In genomic region chr7:150992051-150992640, GRCh38 we compare ENCODE assay signal across 20 cellular contexts. TPM values are rescaled to one million over a fixed set of nuclear protein-coding genes. Genes with fewer than 3 reads are reported as not detected.
DNase-seq lines count a peak whose midpoint lies in the region; ATAC-seq, FAIRE-seq and TF ChIP-seq lines count a peak whose summit lies in the region.
"Had no signal": no experiment of that assay in that cellular context is flagged by ENCODE, and none has a peak within 500 bp of the region (broad histone marks: within the 10 kb centered on the region; RNA-seq: fewer than 3 reads in every experiment).

No MANE protein-coding gene starts in this region.

- H3K56ac ChIP-seq in H1 (replicated peaks; ENCODE audit: insufficient read length, low read depth, low read length), result no peak overlapping the region

- H2BK120ac ChIP-seq in H1 (replicated peaks; ENCODE audit: low read depth, low read length), result no peak overlapping the region

- TF ChIP-seq EP300 in H1 (IDR thresholded peaks at IDR 0.05; ENCODE audit: borderline replicate concordance in 1 of 2, low read depth in 2 of 2, low read length in 2 of 2), result no peak

- no peak overlapping the region for H2BK20ac ChIP-seq in H1 (ENCODE audit: low read length)

- H2AFZ ChIP-seq in HCT116 (ENCODE audit: low read depth, low read length, poor library complexity, severe bottlenecking) (no peak overlapping the region), H1 (ENCODE audit: low read length) (no peak overlapping the region)
- H2AFZ ChIP-seq: GM23338 had no signal

- no peak overlapping the region for H3K23ac ChIP-seq in H1 (ENCODE audit: insufficient read length)

- BruUV-seq in HCT116 (replicated peaks; lab: Mats Ljungman, UMichigan), result no TSS peak

- no peak overlapping the region for H4K5ac ChIP-seq in H1 (ENCODE audit: insufficient read length, low read depth, low read length)

- RAD21 ChIA-PET in HCT116 (lab: Charles Lee; ENCODE audit: low non-redundant PET in 1 of 2, low total read pairs in 2 of 2, uncharacterized antibody in 2 of 2, unreplicated experiment in 2 of 2), result no interaction called here

- H3K27me3 Mint-ChIP-seq in activated CD4-positive, alpha-beta T cell treated with anti-CD3 and anti-CD28 coated beads for 36 hours, result no peaks in the 10 kb centered on the region
- H3K27me3 Mint-ChIP-seq in CD8-positive, alpha-beta memory T cell, result peaks cover 4 to 15% of the 10 kb centered on the region in 2 donors

- H3K4me1 ChIP-seq in HCT116 (ENCODE audit: control insufficient read depth in 1 of 2, insufficient read depth in 2 of 2, low read length in 2 of 2) (peaks cover 0 to 25% of the 10 kb centered on the region in 2 experiments; a peak in 2 of 4 replicates), H1 (replicated peaks in 1 of 4; ENCODE audit: control insufficient read depth in 3 of 4, insufficient read depth in 4 of 4, low read length in 3 of 4) (peaks cover 4 to 26% (median 20%) of the 10 kb centered on the region in 4 experiments), gastrocnemius medialis (peaks cover 0 to 7% of the 10 kb centered on the region in 2 donors)
- peaks cover 40% of the 10 kb centered on the region for H3K4me1 ChIP-seq in CD8-positive, alpha-beta memory T cell (ENCODE audit: insufficient read depth, low read length)

- TF ChIP-seq RAD21 in HCT116 (IDR thresholded peaks at IDR 0.05; ENCODE audit: low read depth) (no peak), H1 (IDR thresholded peaks at IDR 0.05 in 1 of 2, conservative IDR thresholded peaks at IDR 0.05 in 1 of 2; ENCODE audit: low read depth in 2 of 2, low read length in 2 of 2) (no peak)

- POLR2A ChIA-PET in activated CD4-positive, alpha-beta T cell treated with anti-CD3 and anti-CD28 coated beads for 36 hours (lab: Charles Lee), result interaction anchor here (0.9 kb wide), 1 partner anchor 93 kb away, joined by 3 read pairs; no protein-coding TSS in a partner anchor
- POLR2A ChIA-PET in HCT116 (lab: Charles Lee) (no interaction called here), H1 (lab: Charles Lee; ENCODE audit: partially characterized antibody) (interaction anchor here (0.8 to 1.2 kb wide), 3 partner anchors 19 to 176 kb away, joined by 3 to 5 read pairs (median 3); no protein-coding TSS in a partner anchor)
- POLR2A ChIA-PET in CD8-positive, alpha-beta memory T cell (lab: Charles Lee), result interaction anchor here (0.6 kb wide), 1 partner anchor 40 kb away, joined by 3 read pairs; no protein-coding TSS in a partner anchor

- in situ Hi-C loops in gastrocnemius medialis (cut with MboI; ENCODE audit: low sequenced_read_pairs in 4 of 4), result loop anchor here in 3 of 4 donors (25.0 kb wide), 1 partner anchor 205 kb away; no protein-coding TSS in a partner anchor

- peaks cover 37% of the 10 kb centered on the region for H3K4me1 Mint-ChIP-seq in activated CD4-positive, alpha-beta T cell treated with anti-CD3 and anti-CD28 coated beads for 36 hours
- H3K4me1 Mint-ChIP-seq in CD8-positive, alpha-beta memory T cell, result peaks cover 16 to 27% (median 19%) of the 10 kb centered on the region in 3 donors

- H3K4me2 ChIP-seq in HCT116 (ENCODE audit: low read length) (peak overlapping the region; percentile 19; the same call in 1 of the 2 replicates), H1 (ENCODE audit: insufficient read depth in 1 of 2, low read depth in 2 of 2, low read length in 2 of 2) (no peak overlapping the region)

- H3K27ac Mint-ChIP-seq in activated CD4-positive, alpha-beta T cell treated with anti-CD3 and anti-CD28 coated beads for 36 hours, result no peak overlapping the region
- H3K27ac Mint-ChIP-seq in CD8-positive, alpha-beta memory T cell, result no peak overlapping the region
- H3K27ac Mint-ChIP-seq: CD8-positive, alpha-beta T cell had no signal

- no peaks in the 10 kb centered on the region for H3K23me2 ChIP-seq in H1 (ENCODE audit: low read depth, low read length)

- no peak overlapping the region for H3K18ac ChIP-seq in H1 (ENCODE audit: extremely low read depth, low read length)

- H4K20me1 ChIP-seq in HCT116 (ENCODE audit: insufficient read depth) (no peaks in the 10 kb centered on the region), H1 (replicated peaks in 1 of 2; ENCODE audit: control insufficient read depth in 1 of 2, insufficient read depth in 2 of 2, low read length in 2 of 2) (peaks cover 0 to 2% of the 10 kb centered on the region in 2 experiments)
- H4K20me1 ChIP-seq: BLaER1 had no signal

- peaks cover 19% of the 10 kb centered on the region for H3K9me3 Mint-ChIP-seq in activated CD4-positive, alpha-beta T cell treated with anti-CD3 and anti-CD28 coated beads for 36 hours (ENCODE audit: low read depth)
- peaks cover 6 to 19% (median 14%) of the 10 kb centered on the region in 5 donors for H3K9me3 Mint-ChIP-seq in CD8-positive, alpha-beta memory T cell

- H3K36me3 ChIP-seq in HCT116 (ENCODE audit: control insufficient read depth in 1 of 2, insufficient read depth in 2 of 2, low read length in 2 of 2) (no peaks in the 10 kb centered on the region), H1 (ENCODE audit: control insufficient read depth in 2 of 4, insufficient read depth in 4 of 4, low read length in 3 of 4) (no peaks in the 10 kb centered on the region), gastrocnemius medialis (no peaks in the 10 kb centered on the region)
- H3K36me3 ChIP-seq in CD8-positive, alpha-beta memory T cell (ENCODE audit: insufficient read depth, low read length), result no peaks in the 10 kb centered on the region
- H3K36me3 ChIP-seq: SJSA1 had no signal

- H2BK12ac ChIP-seq in H1 (ENCODE audit: low read depth, low read length), result peak overlapping the region; percentile 18; the same call in 1 of the 2 replicates

- no peak overlapping the region for H3K9ac ChIP-seq in HCT116 (ENCODE audit: low read length)
- no peak overlapping the region for H3K9ac ChIP-seq in H1 (replicated peaks in 1 of 4; ENCODE audit: extremely low read depth in 1 of 4, low read depth in 3 of 4, low read length in 3 of 4)
- H3K9ac ChIP-seq: BLaER1 had no signal

- H4K8ac ChIP-seq in H1 (ENCODE audit: extremely low read depth, insufficient read depth, low read length), result no peak overlapping the region

- H3K79me1 ChIP-seq in H1 (ENCODE audit: low read depth, low read length), result no peaks in the 10 kb centered on the region

- no peaks in the 10 kb centered on the region for H3K79me2 ChIP-seq in HCT116 (ENCODE audit: insufficient read depth, low read length)
- H3K79me2 ChIP-seq in H1 (ENCODE audit: control insufficient read depth in 1 of 2, insufficient read depth in 2 of 2, low read length in 2 of 2), result no peaks in the 10 kb centered on the region

- WGBS in H1 (ENCODE audit: extremely low coverage in 1 of 2, insufficient coverage in 1 of 2, insufficient read length in 1 of 2, insufficient replicate concordance in 2 of 2, low coverage in 1 of 2, low lambda C conversion rate in 2 of 2, missing lambda C conversion rate in 1 of 2), 2 experiments, result 87% methylated on average over 5 of the region's 6 CpGs; no CpG with 5 or more reads in 1 of the 2 experiments

- intact Hi-C loops in activated CD4-positive, alpha-beta T cell treated with anti-CD3 and anti-CD28 coated beads for 36 hours (cut with DNase I, micrococcal nuclease), result no loop called here
- intact Hi-C loops in HCT116 (cut with micrococcal nuclease), result no loop called here
- intact Hi-C loops in gastrocnemius medialis (cut with DNase I; ENCODE audit: low total_unique reads), result no loop called here

- H3K4me3 ChIP-seq in HCT116 (replicated peaks in 1 of 2; ENCODE audit: low read depth in 1 of 2, low read length in 2 of 2) (no peak overlapping the region), H1 (ENCODE audit: extremely low read depth in 1 of 4, insufficient read depth in 2 of 4, low read depth in 3 of 4, low read length in 4 of 4) (no peak overlapping the region), gastrocnemius medialis (no peak overlapping the region)
- no peak overlapping the region for H3K4me3 ChIP-seq in CD8-positive, alpha-beta memory T cell (ENCODE audit: low read length)
- H3K4me3 ChIP-seq: BLaER1, GM23338, SJSA1 had no signal

- H2BK5ac ChIP-seq in H1 (ENCODE audit: low read depth, low read length), result no peak overlapping the region

- no peak for TF ChIP-seq POLR2A in HCT116 (IDR thresholded peaks at IDR 0.05; ENCODE audit: borderline replicate concordance, extremely low read depth, insufficient read depth, insufficient read length)
- no peak for TF ChIP-seq POLR2A in H1 (IDR thresholded peaks at IDR 0.05; ENCODE audit: control extremely low read depth in 1 of 2, low read depth in 2 of 2, low read length in 2 of 2)
- no peak for TF ChIP-seq POLR2A in gastrocnemius medialis (IDR thresholded peaks at IDR 0.05)

- peak; percentile 4 for DNase-seq in activated CD4-positive, alpha-beta T cell treated with anti-CD3 and anti-CD28 coated beads for 36 hours
- no peak for DNase-seq in activated CD4-positive, alpha-beta T cell treated with anti-CD3 and anti-CD28 coated beads for 4 hours
- DNase-seq in HCT116 (ENCODE audit: low read depth, low spot score) (no peak), H1 (ENCODE audit: low read depth in 1 of 2, low spot score in 2 of 2) (no peak), gastrocnemius medialis (no peak), NCI-H1436 treated with DMSO at 0.1 percent for 48 hours (lab: John Stamatoyannopoulos, UW) (no peak), NCI-H748 (lab: John Stamatoyannopoulos, UW; ENCODE audit: unreplicated experiment) (no peak)
- no peak for DNase-seq in CD8-positive, alpha-beta memory T cell
- DNase-seq: CD8-positive, alpha-beta T cell; GDM1; KG1; NCI-H1092 treated with DMSO at 0.1 percent for 48 hours; NCI-H1694; NCI-H446; NK-92 treated with Interleukin-12 subunit alpha and Interleukin-12 subunit beta, amount 100 ng/mL, for 24 hours had no signal

- H3K9me2 ChIP-seq in HCT116 (ENCODE audit: insufficient read depth), result no peaks in the 10 kb centered on the region

- H3K14ac ChIP-seq in H1 (ENCODE audit: insufficient read length), result no peak overlapping the region

- H3K9me3 ChIP-seq in HCT116 (ENCODE audit: control insufficient read depth in 1 of 2, insufficient read depth in 1 of 2, low read depth in 1 of 2, low read length in 2 of 2) (peaks cover 8 to 31% of the 10 kb centered on the region in 2 experiments; a peak in 2 of 4 replicates), H1 (ENCODE audit: insufficient read depth in 2 of 2, low read depth in 1 of 2, low read length in 1 of 2) (no peaks in the 10 kb centered on the region), gastrocnemius medialis (no peaks in the 10 kb centered on the region)
- peaks cover 12% of the 10 kb centered on the region for H3K9me3 ChIP-seq in CD8-positive, alpha-beta memory T cell (ENCODE audit: low read length)

- no peak overlapping the region for H3K4ac ChIP-seq in H1 (replicated peaks; ENCODE audit: insufficient read length, low read depth, low read length)

- TF ChIP-seq CTCF in HCT116 (IDR thresholded peaks at IDR 0.05 in 2 of 3, conservative IDR thresholded peaks at IDR 0.05 in 1 of 3; ENCODE audit: borderline replicate concordance in 1 of 3, insufficient read depth in 1 of 3, low read depth in 2 of 3, low read length in 2 of 3), result no peak
- TF ChIP-seq CTCF in H1 (IDR thresholded peaks at IDR 0.05; ENCODE audit: control extremely low read depth in 1 of 3, insufficient read depth in 1 of 3, low read depth in 1 of 3, low read length in 3 of 3), result no peak
- TF ChIP-seq CTCF in gastrocnemius medialis (IDR thresholded peaks at IDR 0.05 in 4 of 5, conservative IDR thresholded peaks at IDR 0.05 in 1 of 5), result no peak

- H3K36me3 Mint-ChIP-seq in activated CD4-positive, alpha-beta T cell treated with anti-CD3 and anti-CD28 coated beads for 36 hours (ENCODE audit: low read depth), result peaks cover 3% of the 10 kb centered on the region
- H3K36me3 Mint-ChIP-seq in CD8-positive, alpha-beta memory T cell, result peaks cover 0 to 15% (median 0%) of the 10 kb centered on the region in 3 donors
- H3K36me3 Mint-ChIP-seq: CD8-positive, alpha-beta T cell had no signal

- H3K27ac ChIP-seq in HCT116 (ENCODE audit: low read depth, low read length) (no peak overlapping the region), H1 (ENCODE audit: low read depth, low read length) (no peak overlapping the region), gastrocnemius medialis (peak overlapping the region in 3 of 4 donors; percentile 58 to 62 (median 62))
- no peak overlapping the region for H3K27ac ChIP-seq in CD8-positive, alpha-beta memory T cell (ENCODE audit: low read depth, low read length)
- H3K27ac ChIP-seq: SJSA1 had no signal

- ATAC-seq in activated CD4-positive, alpha-beta T cell treated with anti-CD3 and anti-CD28 coated beads for 36 hours, result no peak
- ATAC-seq in HCT116 (no peak), gastrocnemius medialis (no peak)

- CTCF ChIA-PET in activated CD4-positive, alpha-beta T cell treated with anti-CD3 and anti-CD28 coated beads for 36 hours (lab: Charles Lee), result interaction anchor here (0.6 to 1.1 kb wide), 4 partner anchors 10 to 132 kb away, joined by 3 to 5 read pairs (median 4); no protein-coding TSS in a partner anchor
- CTCF ChIA-PET in HCT116 (lab: Charles Lee) (interaction anchor here (2.0 to 3.9 kb wide), 2 partner anchors 17 to 36 kb away, joined by 6 to 21 read pairs; partner anchors contain the start of gene ABCB8), H1 (lab: Charles Lee; ENCODE audit: partially characterized antibody) (interaction anchor here (0.7 to 7.6 kb wide), 10 partner anchors 17 to 137 kb away, joined by 3 to 142 read pairs (median 13); no protein-coding TSS in a partner anchor)
- CTCF ChIA-PET in CD8-positive, alpha-beta memory T cell (lab: Charles Lee), result interaction anchor here (0.7 to 4.7 kb wide), 4 partner anchors 18 to 94 kb away, joined by 4 to 31 read pairs (median 5); no protein-coding TSS in a partner anchor

- no peak overlapping the region for H2AK5ac ChIP-seq in H1 (ENCODE audit: low read depth, low read length)

- H3K27me3 ChIP-seq in HCT116 (ENCODE audit: insufficient read depth, low read length), result no peaks in the 10 kb centered on the region
- H3K27me3 ChIP-seq in H1 (replicated peaks in 1 of 4; ENCODE audit: control insufficient read depth in 3 of 4, extremely low read depth in 1 of 4, insufficient read depth in 3 of 4, low read length in 3 of 4), result no peaks in the 10 kb centered on the region
- H3K27me3 ChIP-seq in gastrocnemius medialis, result peaks cover 0 to 8% (median 0%) of the 10 kb centered on the region in 3 donors
- no peaks in the 10 kb centered on the region for H3K27me3 ChIP-seq in CD8-positive, alpha-beta memory T cell (ENCODE audit: insufficient read depth, low read length, poor library complexity, severe bottlenecking)
- H3K27me3 ChIP-seq: BLaER1 had no signal

- FAIRE-seq in H1 (lab: Jason Lieb, UNC), result no peak
- FAIRE-seq: GM12891, GM18507 had no signal

- H3K4me3 Mint-ChIP-seq in activated CD4-positive, alpha-beta T cell treated with anti-CD3 and anti-CD28 coated beads for 36 hours, result no peak overlapping the region
- H3K4me3 Mint-ChIP-seq in CD8-positive, alpha-beta memory T cell, result no peak overlapping the region
- H3K4me3 Mint-ChIP-seq: CD8-positive, alpha-beta T cell; GM23338 had no signal

- no peak overlapping the region for H2BK15ac ChIP-seq in H1 (ENCODE audit: low read length)

- no peak overlapping the region for H4K91ac ChIP-seq in H1 (replicated peaks; ENCODE audit: insufficient read length, low read length)

RNA-seq across cellular contexts. Expression of gene NOS3, which starts 1.3 kb away (rescaled TPM):
- 10 to 100 TPM in 1 of 2 experiments, 1 to 10 TPM in 1; 9.3 to 11.1 TPM for total RNA-seq in activated CD4-positive, alpha-beta T cell treated with anti-CD3 and anti-CD28 coated beads for 36 hours
- 35.8 TPM for total RNA-seq in HCT116 (2021; ENCODE audit: unreplicated experiment)
- 42.7 and 44.0 TPM in 2 replicates for polyA plus RNA-seq in HCT116 (2012)
- 4.4 and 4.7 TPM in 2 replicates for total RNA-seq in H1 (2021; fragmentation: NEBNext Ultra II Directional; extraction: Animal tissue kit (Norgen Biotek cat#: 25700))
- 16.2 and 20.9 TPM in 2 replicates for polyA plus RNA-seq in H1 (2011; rRNA removed)
- polyA plus RNA-seq in H1 (2011; cell fraction: cytosol; rRNA removed), result 8.1 TPM
- polyA plus RNA-seq in H1 (2011; cell fraction: nucleus; rRNA removed), result 12.6 TPM
- polyA plus RNA-seq in H1 (2012, experiment 1 of 2), result 4.2 to 10.6 TPM (median 8.1 TPM) in 4 replicates
- 5.2 TPM for polyA plus RNA-seq in H1 (2012, experiment 2 of 2)
- polyA plus RNA-seq in H1 (2013, experiment 1 of 2), result 4.2 TPM
- polyA plus RNA-seq in H1 (2013, experiment 2 of 2), result 3.5 TPM
- 5.4 and 6.9 TPM in 2 replicates for polyA minus RNA-seq in H1 (2011; rRNA and poly(A)+ RNA removed)
- polyA minus RNA-seq in H1 (2011; cell fraction: cytosol; rRNA and poly(A)+ RNA removed), result 7.7 TPM
- 10.1 TPM for polyA minus RNA-seq in H1 (2011; cell fraction: nucleus; rRNA and poly(A)+ RNA removed)
- 10 to 100 TPM in 1 of 4 donors, 1 to 10 TPM in 3; 1.4 to 10.8 (median 4.2) TPM for total RNA-seq in gastrocnemius medialis
- total RNA-seq in CD8-positive, alpha-beta memory T cell, result 10 to 100 TPM in 1 of 2 experiments, 1 to 10 TPM in 1; 9.9 to 10.6 TPM
- polyA plus RNA-seq in CD8-positive, alpha-beta memory T cell, result 5.2 TPM
- total RNA-seq: SJSA1 had no signal

RNA-seq across cellular contexts. Expression of gene KCNH2, which starts 14.0 kb away (rescaled TPM):
- total RNA-seq in activated CD4-positive, alpha-beta T cell treated with anti-CD3 and anti-CD28 coated beads for 36 hours, result under 1 TPM; 0.48 to 0.54 TPM
- total RNA-seq in HCT116 (2021; ENCODE audit: unreplicated experiment) (9.7 TPM), gastrocnemius medialis (under 1 TPM in 3 of 4 donors, not detected in 1; 0.19 to 1.00 (median 0.46) TPM)
- polyA plus RNA-seq in HCT116 (2012), result 8.4 and 10.4 TPM in 2 replicates
- total RNA-seq in H1 (2021; fragmentation: NEBNext Ultra II Directional; extraction: Animal tissue kit (Norgen Biotek cat#: 25700)), result 7.7 and 8.0 TPM in 2 replicates
- 15.0 and 20.5 TPM in 2 replicates for polyA plus RNA-seq in H1 (2011; rRNA removed)
- polyA plus RNA-seq in H1 (2011; cell fraction: cytosol; rRNA removed), result 13.4 TPM
- 23.6 TPM for polyA plus RNA-seq in H1 (2011; cell fraction: nucleus; rRNA removed)
- polyA plus RNA-seq in H1 (2012, experiment 1 of 2), result 5.5 to 12.1 TPM (median 10.4 TPM) in 4 replicates
- 7.6 TPM for polyA plus RNA-seq in H1 (2012, experiment 2 of 2)
- 7.6 TPM for polyA plus RNA-seq in H1 (2013, experiment 1 of 2)
- 7.2 TPM for polyA plus RNA-seq in H1 (2013, experiment 2 of 2)
- polyA minus RNA-seq in H1 (2011; rRNA and poly(A)+ RNA removed), result 8.9 and 10.2 TPM in 2 replicates
- polyA minus RNA-seq in H1 (2011; cell fraction: cytosol; rRNA and poly(A)+ RNA removed), result 9.5 TPM
- 7.0 TPM for polyA minus RNA-seq in H1 (2011; cell fraction: nucleus; rRNA and poly(A)+ RNA removed)
- total RNA-seq in CD8-positive, alpha-beta memory T cell, result under 1 TPM; 0.11 to 0.24 TPM
- polyA plus RNA-seq in CD8-positive, alpha-beta memory T cell, result 0.63 TPM
- total RNA-seq: SJSA1 had no signal

RNA-seq across cellular contexts. Expression of gene ATG9B, which starts 32.1 kb away (rescaled TPM):
- 10 to 100 TPM in 1 of 2 experiments, 1 to 10 TPM in 1; 6.9 to 10.0 TPM for total RNA-seq in activated CD4-positive, alpha-beta T cell treated with anti-CD3 and anti-CD28 coated beads for 36 hours
- 2.1 TPM for total RNA-seq in HCT116 (2021; ENCODE audit: unreplicated experiment)
- 5.8 and 6.9 TPM in 2 replicates for polyA plus RNA-seq in HCT116 (2012)
- total RNA-seq in H1 (2021; fragmentation: NEBNext Ultra II Directional; extraction: Animal tissue kit (Norgen Biotek cat#: 25700)), result 2.3 and 2.6 TPM in 2 replicates
- 1.4 and 2.7 TPM in 2 replicates for polyA plus RNA-seq in H1 (2011; rRNA removed)
- 2.7 TPM for polyA plus RNA-seq in H1 (2011; cell fraction: cytosol; rRNA removed)
- polyA plus RNA-seq in H1 (2011; cell fraction: nucleus; rRNA removed), result 6.4 TPM
- 2.7 to 4.3 TPM (median 3.1 TPM) in 4 replicates for polyA plus RNA-seq in H1 (2012, experiment 1 of 2)
- polyA plus RNA-seq in H1 (2012, experiment 2 of 2), result 0.79 TPM
- 1.7 TPM for polyA plus RNA-seq in H1 (2013, experiment 1 of 2)
- 1.8 TPM for polyA plus RNA-seq in H1 (2013, experiment 2 of 2)
- 0.19 and 0.51 TPM in 2 replicates for polyA minus RNA-seq in H1 (2011; rRNA and poly(A)+ RNA removed)
- 0.88 TPM for polyA minus RNA-seq in H1 (2011; cell fraction: cytosol; rRNA and poly(A)+ RNA removed)
- polyA minus RNA-seq in H1 (2011; cell fraction: nucleus; rRNA and poly(A)+ RNA removed), result 0.60 TPM
- total RNA-seq in gastrocnemius medialis, result under 1 TPM in 1 of 4 donors, not detected in 3; 0.31 TPM
- 1 to 10 TPM; 3.8 to 4.2 TPM for total RNA-seq in CD8-positive, alpha-beta memory T cell
- 15.4 TPM for polyA plus RNA-seq in CD8-positive, alpha-beta memory T cell
- total RNA-seq: SJSA1 had no signal

RNA-seq across cellular contexts. Expression of gene ABCB8, which starts 36.1 kb away (rescaled TPM):
- total RNA-seq in activated CD4-positive, alpha-beta T cell treated with anti-CD3 and anti-CD28 coated beads for 36 hours, result 10 to 100 TPM; 41.9 to 44.5 TPM
- total RNA-seq in HCT116 (2021; ENCODE audit: unreplicated experiment) (55.2 TPM), gastrocnemius medialis (10 to 100 TPM; 10.4 to 25.7 (median 16.2) TPM)
- 32.5 and 34.9 TPM in 2 replicates for polyA plus RNA-seq in HCT116 (2012)
- 22.2 and 27.0 TPM in 2 replicates for total RNA-seq in H1 (2021; fragmentation: NEBNext Ultra II Directional; extraction: Animal tissue kit (Norgen Biotek cat#: 25700))
- 17.7 and 26.0 TPM in 2 replicates for polyA plus RNA-seq in H1 (2011; rRNA removed)
- 16.7 TPM for polyA plus RNA-seq in H1 (2011; cell fraction: cytosol; rRNA removed)
- 52.2 TPM for polyA plus RNA-seq in H1 (2011; cell fraction: nucleus; rRNA removed)
- polyA plus RNA-seq in H1 (2012, experiment 1 of 2), result 14.8 to 21.8 TPM (median 19.6 TPM) in 4 replicates
- 15.8 TPM for polyA plus RNA-seq in H1 (2012, experiment 2 of 2)
- 16.5 TPM for polyA plus RNA-seq in H1 (2013, experiment 1 of 2)
- polyA plus RNA-seq in H1 (2013, experiment 2 of 2), result 15.7 TPM
- polyA minus RNA-seq in H1 (2011; rRNA and poly(A)+ RNA removed), result 17.2 and 19.5 TPM in 2 replicates
- polyA minus RNA-seq in H1 (2011; cell fraction: cytosol; rRNA and poly(A)+ RNA removed), result 12.2 TPM
- polyA minus RNA-seq in H1 (2011; cell fraction: nucleus; rRNA and poly(A)+ RNA removed), result 28.9 TPM
- 10 to 100 TPM; 49.2 to 52.3 TPM for total RNA-seq in CD8-positive, alpha-beta memory T cell
- polyA plus RNA-seq in CD8-positive, alpha-beta memory T cell, result 18.4 TPM

RNA-seq across cellular contexts. Expression of gene ASIC3, which starts 56.2 kb away (rescaled TPM):
- total RNA-seq in activated CD4-positive, alpha-beta T cell treated with anti-CD3 and anti-CD28 coated beads for 36 hours, result 1 to 10 TPM; 5.5 to 6.7 TPM
- total RNA-seq in HCT116 (2021; ENCODE audit: unreplicated experiment) (4.4 TPM), gastrocnemius medialis (10 to 100 TPM in 1 of 4 donors, 1 to 10 TPM in 2, under 1 TPM in 1; 0.72 to 11.0 (median 2.5) TPM)
- polyA plus RNA-seq in HCT116 (2012), result 5.4 and 6.2 TPM in 2 replicates
- 1.4 and 1.9 TPM in 2 replicates for total RNA-seq in H1 (2021; fragmentation: NEBNext Ultra II Directional; extraction: Animal tissue kit (Norgen Biotek cat#: 25700))
- polyA plus RNA-seq in H1 (2011; rRNA removed), result 1.6 and 4.3 TPM in 2 replicates
- 2.6 TPM for polyA plus RNA-seq in H1 (2011; cell fraction: cytosol; rRNA removed)
- 17.4 TPM for polyA plus RNA-seq in H1 (2011; cell fraction: nucleus; rRNA removed)
- 3.1 to 5.6 TPM (median 4.2 TPM) in 4 replicates for polyA plus RNA-seq in H1 (2012, experiment 1 of 2)
- polyA plus RNA-seq in H1 (2012, experiment 2 of 2), result 2.4 TPM
- 0.87 TPM for polyA plus RNA-seq in H1 (2013, experiment 1 of 2)
- polyA plus RNA-seq in H1 (2013, experiment 2 of 2), result 0.74 TPM
- 0.27 and 0.88 TPM in 2 replicates for polyA minus RNA-seq in H1 (2011; rRNA and poly(A)+ RNA removed)
- 0.73 TPM for polyA minus RNA-seq in H1 (2011; cell fraction: cytosol; rRNA and poly(A)+ RNA removed)
- 2.1 TPM for polyA minus RNA-seq in H1 (2011; cell fraction: nucleus; rRNA and poly(A)+ RNA removed)
- 1 to 10 TPM; 2.6 to 3.6 TPM for total RNA-seq in CD8-positive, alpha-beta memory T cell
- not detected for polyA plus RNA-seq in CD8-positive, alpha-beta memory T cell
- total RNA-seq: SJSA1 had no signal

Comparison
In these comparisons a context has a peak if more than half of its experiments do, and no peak if none do; other contexts are left out.
1. H3K27ac ChIP-seq: peak in gastrocnemius medialis (3 of 4); none in HCT116 (single experiment), H1 (single experiment) and CD8-positive, alpha-beta memory T cell (single experiment).